In the genomic region with DNA sequence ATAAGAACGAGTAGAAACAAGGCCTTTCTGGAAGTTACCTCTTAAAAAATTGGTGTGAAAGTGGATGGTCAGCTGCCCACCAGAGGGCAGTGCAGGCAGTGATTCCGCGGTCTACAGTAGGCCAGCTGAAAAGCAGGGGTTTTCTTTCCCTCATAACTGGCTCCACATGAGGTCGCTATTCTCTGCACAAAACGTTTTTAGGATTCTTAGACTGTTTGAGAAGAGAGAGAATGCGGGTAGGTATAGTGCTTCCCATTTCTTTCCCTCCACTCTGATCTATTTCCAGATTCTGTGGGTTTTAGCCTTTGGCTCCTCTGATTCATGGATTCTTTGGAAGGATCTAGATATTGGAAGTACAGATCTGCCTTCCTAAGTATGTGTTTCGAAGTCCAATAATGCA, we compare ENCODE assay signal across 8 cellular contexts. TPM values are rescaled to one million over a fixed set of nuclear protein-coding genes. Genes with fewer than 3 reads are reported as not detected.
DNase-seq lines count a peak whose midpoint lies in the region; ATAC-seq lines count a peak whose summit lies in the region.

No MANE protein-coding gene starts in this region.

- intact Hi-C loops in left colon (cut with DNase I, micrococcal nuclease) = loop anchor here (5.0 to 10.0 kb wide), 3 partner anchors 332 to 690 kb away; no protein-coding TSS in a partner anchor

- peaks cover 0 to 6% (median 0%) of the 10 kb centered on the region in 7 donors for H3K9me3 Mint-ChIP-seq in CD4-positive, CD25-positive, alpha-beta regulatory T cell

- H3K27ac ChIP-seq in CD4-positive, CD25-positive, alpha-beta regulatory T cell (ENCODE audit: insufficient read depth, low read length, poor library complexity, severe bottlenecking) = no peak overlapping the region

- no peak overlapping the region for H3K4me3 Mint-ChIP-seq in CD4-positive, CD25-positive, alpha-beta regulatory T cell

- no peaks in the 10 kb centered on the region for H3K27me3 ChIP-seq in CD4-positive, CD25-positive, alpha-beta regulatory T cell (ENCODE audit: control insufficient read depth, insufficient read depth, low read length)

- H3K27ac Mint-ChIP-seq in CD4-positive, CD25-positive, alpha-beta regulatory T cell = peak overlapping the region; percentile 7 to 46 (median 32)

- ATAC-seq in CD4-positive, CD25-positive, alpha-beta regulatory T cell (ENCODE audit: low read depth in 2 of 2) = peak; percentile 95 to 96
- peak; percentile 85 for ATAC-seq in GM19351 (IDR thresholded peaks at IDR 0.05; ENCODE audit: unreplicated experiment)
- ATAC-seq in HG03442 (IDR thresholded peaks at IDR 0.05; ENCODE audit: unreplicated experiment) = peak; percentile 94
- peak; percentile 98 for ATAC-seq in left colon

- H3K4me1 ChIP-seq in CD4-positive, CD25-positive, alpha-beta regulatory T cell (ENCODE audit: control insufficient read depth, insufficient read depth, low read length, poor library complexity, severe bottlenecking) = no peaks in the 10 kb centered on the region

- peaks cover 9 to 24% (median 20%) of the 10 kb centered on the region in 4 donors for H3K4me1 Mint-ChIP-seq in CD4-positive, CD25-positive, alpha-beta regulatory T cell

- H3K36me3 ChIP-seq in CD4-positive, CD25-positive, alpha-beta regulatory T cell (ENCODE audit: control insufficient read depth, insufficient read depth, low read length) = no peaks in the 10 kb centered on the region

- DNase-seq in CD4-positive, CD25-positive, alpha-beta regulatory T cell = peak; percentile 49 to 87 (median 64)
- peak; percentile 15 for DNase-seq in NCI-H510A (lab: John Stamatoyannopoulos, UW)
- DNase-seq in activated CD4-positive, alpha-beta T cell treated with anti-CD3 and anti-CD28 coated beads for 1 hour = peak; percentile 49
- DNase-seq in cerebellum (ENCODE audit: low spot score) = peak; percentile 81
- DNase-seq in left colon = peak; percentile 64 to 83
- peak; percentile 74 for DNase-seq in stimulated activated CD4-positive, alpha-beta T cell treated with anti-CD3 and anti-CD28 coated beads, Interleukin-4, amount 100 ng/mL, for 24 hours

- H3K36me3 Mint-ChIP-seq in CD4-positive, CD25-positive, alpha-beta regulatory T cell = peaks cover 5% of the 10 kb centered on the region

- no peak overlapping the region for H3K4me3 ChIP-seq in CD4-positive, CD25-positive, alpha-beta regulatory T cell (ENCODE audit: low read depth, low read length)

- no peaks in the 10 kb centered on the region for H3K27me3 Mint-ChIP-seq in CD4-positive, CD25-positive, alpha-beta regulatory T cell

- no peaks in the 10 kb centered on the region for H3K9me3 ChIP-seq in CD4-positive, CD25-positive, alpha-beta regulatory T cell (ENCODE audit: control insufficient read depth in 2 of 2, low read length in 2 of 2)

RNA-seq across cellular contexts. Expression of gene FIG4, which starts 14.2 kb away (rescaled TPM):
- 9.0 TPM for total RNA-seq in CD4-positive, CD25-positive, alpha-beta regulatory T cell
- 10 to 100 TPM; 13.8 to 20.0 (median 17.4) TPM for polyA plus RNA-seq in CD4-positive, CD25-positive, alpha-beta regulatory T cell
- 32.8 TPM for total RNA-seq in cerebellum
- total RNA-seq in left colon = 10 to 100 TPM; 15.3 to 15.9 TPM

RNA-seq across cellular contexts. Expression of gene AK9, which starts 14.3 kb away (rescaled TPM):
- 8.1 TPM for total RNA-seq in CD4-positive, CD25-positive, alpha-beta regulatory T cell
- polyA plus RNA-seq in CD4-positive, CD25-positive, alpha-beta regulatory T cell = 1 to 10 TPM; 4.3 to 8.2 (median 5.7) TPM
- total RNA-seq in cerebellum (30.1 TPM), left colon (1 to 10 TPM; 7.0 to 7.6 TPM)

Comparison
In these comparisons a context has a peak if more than half of its experiments do, and no peak if none do; other contexts are left out.
1. DNase-seq: peak in every context shown above with its lines; median percentile 81 in cerebellum; 74 in stimulated activated CD4-positive, alpha-beta T cell treated with anti-CD3 and anti-CD28 coated beads, Interleukin-4, amount 100 ng/mL, for 24 hours; 74 in left colon; 64 in CD4-positive, CD25-positive, alpha-beta regulatory T cell; 49 in activated CD4-positive, alpha-beta T cell treated with anti-CD3 and anti-CD28 coated beads for 1 hour; 15 in NCI-H510A.